Comparison of ENCODE assay signal across 8 cellular contexts in genomic region chr9:107283621-107284616, GRCh38. TPM values are rescaled to one million over a fixed set of nuclear protein-coding genes. Genes with fewer than 3 reads are reported as not detected.
DNase-seq lines count a peak whose midpoint lies in the region; TF ChIP-seq lines count a peak whose summit lies in the region.

No MANE protein-coding gene starts in this region.

- H2AFZ ChIP-seq in parathyroid adenoma = peak overlapping the region; percentile 16

- H3K9me3 ChIP-seq in ES-I3 (ENCODE audit: control insufficient read depth, insufficient read depth, low read length) = no peaks in the 10 kb centered on the region
- H3K9me3 ChIP-seq in parathyroid adenoma (ENCODE audit: control insufficient read depth, low read length) = no peaks in the 10 kb centered on the region
- no peaks in the 10 kb centered on the region for H3K9me3 ChIP-seq in transverse colon

- H3K9me3 Mint-ChIP-seq in activated naive CD8-positive, alpha-beta T cell treated with anti-CD3 and anti-CD28 coated beads for 36 hours = no peaks in the 10 kb centered on the region

- WGBS in transverse colon (ENCODE audit: low coverage in 1 of 2), 2 donors = 0 to 1% methylated on average over 24 to 32 of the region's 55 CpGs

- H3K27ac Mint-ChIP-seq in activated naive CD8-positive, alpha-beta T cell treated with anti-CD3 and anti-CD28 coated beads for 36 hours = peak overlapping the region; percentile 95

- peak; percentile 7 for DNase-seq in GOT3 (lab: John Stamatoyannopoulos, UW)
- DNase-seq in Kasumi-1 (lab: John Stamatoyannopoulos, UW) = peak; percentile 47 to 57
- peak; percentile 71 for DNase-seq in SK-N-DZ (ENCODE audit: low spot score)
- peak; percentile 76 for DNase-seq in activated naive CD8-positive, alpha-beta T cell treated with anti-CD3 and anti-CD28 coated beads for 36 hours
- DNase-seq in cardiac septum (ENCODE audit: low spot score) = peak; percentile 86
- peak; percentile 81 for DNase-seq in transverse colon

- no peak for TF ChIP-seq CTCF in parathyroid adenoma (IDR thresholded peaks at IDR 0.05)
- no peak for TF ChIP-seq CTCF in transverse colon (IDR thresholded peaks at IDR 0.05)

- H3K36me3 ChIP-seq in ES-I3 (ENCODE audit: insufficient read depth, low read length) (no peaks in the 10 kb centered on the region), parathyroid adenoma (ENCODE audit: control insufficient read depth, insufficient read depth, low read length) (no peaks in the 10 kb centered on the region), transverse colon (no peaks in the 10 kb centered on the region)

- peak overlapping the region; percentile 62 for H3K4me3 ChIP-seq in parathyroid adenoma (ENCODE audit: low read depth, low read length)
- H3K4me3 ChIP-seq in transverse colon = peak overlapping the region; percentile 94 to 100 (median 97)

- H3K4me1 Mint-ChIP-seq in activated naive CD8-positive, alpha-beta T cell treated with anti-CD3 and anti-CD28 coated beads for 36 hours = peaks cover 50% of the 10 kb centered on the region

- in situ Hi-C loops in transverse colon (cut with MboI; ENCODE audit: low pct_ligation_motif_present in 1 of 4, low pct_unique_long_range_greater_than_20kb in 1 of 4, low sequenced_read_pairs in 3 of 4) = no loop called here

- no peak for TF ChIP-seq POLR2A in transverse colon (IDR thresholded peaks at IDR 0.05)

- H3K9ac ChIP-seq in ES-I3 (ENCODE audit: low read depth, low read length) = peak overlapping the region; percentile 79
- peak overlapping the region; percentile 28 for H3K9ac ChIP-seq in parathyroid adenoma

- intact Hi-C loops in cardiac septum (cut with DNase I) = no loop called here
- intact Hi-C loops in transverse colon (cut with DNase I; ENCODE audit: low total_unique reads) = loop anchor here (1.0 kb wide), 1 partner anchor 46 kb away; no protein-coding TSS in a partner anchor

- peak overlapping the region; percentile 97 for H3K4me3 Mint-ChIP-seq in activated naive CD8-positive, alpha-beta T cell treated with anti-CD3 and anti-CD28 coated beads for 36 hours

- no peak for TF ChIP-seq EP300 in transverse colon (IDR thresholded peaks at IDR 0.05; ENCODE audit: low read depth)

- H3K27me3 Mint-ChIP-seq in activated naive CD8-positive, alpha-beta T cell treated with anti-CD3 and anti-CD28 coated beads for 36 hours = no peaks in the 10 kb centered on the region

- H3K36me3 Mint-ChIP-seq in activated naive CD8-positive, alpha-beta T cell treated with anti-CD3 and anti-CD28 coated beads for 36 hours = peaks cover 35% of the 10 kb centered on the region

- peak overlapping the region; percentile 70 for H3K4me2 ChIP-seq in parathyroid adenoma (ENCODE audit: low read length)

- no peaks in the 10 kb centered on the region for H3K27me3 ChIP-seq in parathyroid adenoma (ENCODE audit: control insufficient read depth, insufficient read depth, low read length)
- no peaks in the 10 kb centered on the region for H3K27me3 ChIP-seq in transverse colon

- H3K4me1 ChIP-seq in ES-I3 (ENCODE audit: insufficient read depth, low read length) (peaks cover 10% of the 10 kb centered on the region), parathyroid adenoma (peaks cover 4% of the 10 kb centered on the region), transverse colon (peaks cover 3 to 43% (median 35%) of the 10 kb centered on the region in 4 donors)

- peaks cover 25% of the 10 kb centered on the region for H3K79me2 ChIP-seq in parathyroid adenoma

- H3K27ac ChIP-seq in parathyroid adenoma = peak overlapping the region; percentile 86
- H3K27ac ChIP-seq in transverse colon = peak overlapping the region; percentile 98 to 100 (median 98)

RNA-seq across cellular contexts. Expression of gene RAD23B, which starts 0.8 kb away (rescaled TPM):
- 83.9 and 102 TPM in 2 replicates for polyA plus RNA-seq in SK-N-DZ (2014; cell fraction: cytosol; rRNA removed)
- polyA plus RNA-seq in SK-N-DZ (2014; cell fraction: nucleus; rRNA removed) = 25.5 and 29.9 TPM in 2 replicates
- 100 to 1,000 TPM; 142 to 148 TPM for total RNA-seq in activated naive CD8-positive, alpha-beta T cell treated with anti-CD3 and anti-CD28 coated beads for 36 hours
- total RNA-seq in cardiac septum = 103 TPM
- total RNA-seq in transverse colon = 10 to 100 TPM; 41.8 to 75.2 (median 54.9) TPM

Comparison
In these comparisons a context has a peak if more than half of its experiments do, and no peak if none do; other contexts are left out.
1. Peak in every context shown above with its lines: DNase-seq, H3K4me3 ChIP-seq and H3K27ac ChIP-seq.
2. DNase-seq: peak in every context shown above with its lines; median percentile 86 in cardiac septum; 81 in transverse colon; 76 in activated naive CD8-positive, alpha-beta T cell treated with anti-CD3 and anti-CD28 coated beads for 36 hours; 71 in SK-N-DZ; 52 in Kasumi-1; 7 in GOT3.